In the genomic region with DNA sequence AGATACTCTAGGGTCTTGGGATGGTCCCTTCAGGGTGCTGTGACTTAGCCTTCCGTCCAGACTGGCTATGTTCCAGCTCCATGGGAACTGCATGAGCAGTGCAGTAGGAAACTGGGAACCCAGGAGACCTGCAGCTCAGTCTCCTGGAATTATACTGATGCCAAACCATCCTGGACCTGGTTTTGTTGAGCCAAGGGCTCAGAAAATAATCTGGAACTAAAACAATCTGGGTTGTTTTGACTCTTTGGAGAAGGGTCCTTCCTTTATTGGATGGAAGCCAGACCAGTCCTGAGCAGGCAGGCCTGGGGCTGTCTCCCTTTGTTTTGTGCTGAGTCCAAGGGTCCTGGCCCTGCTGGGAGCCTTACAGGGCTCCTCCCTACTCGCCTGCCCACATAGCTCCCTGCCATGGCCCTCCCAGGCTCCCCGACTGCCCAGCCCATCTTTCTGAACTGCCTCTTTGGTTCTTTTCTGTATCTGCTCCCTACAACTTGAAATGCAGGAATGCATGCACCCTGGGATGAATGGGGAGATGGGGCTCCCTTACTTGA, we compare ENCODE assay signal across 10 cellular contexts. TPM values are rescaled to one million over a fixed set of nuclear protein-coding genes. Genes with fewer than 3 reads are reported as not detected.
A peak's percentile ranks its signal among the peaks of the same experiment; 100 is the strongest.
DNase-seq lines count a peak whose midpoint lies in the region; ATAC-seq and TF ChIP-seq lines count a peak whose summit lies in the region.
"Had no signal": no experiment of that assay in that cellular context is flagged by ENCODE, and none has a peak within 500 bp of the region (broad histone marks: within the 10 kb centered on the region; RNA-seq: fewer than 3 reads in every experiment).

No MANE protein-coding gene starts in this region.

- peak overlapping the region; percentile 20 for H3K27ac Mint-ChIP-seq in activated CD8-positive, alpha-beta memory T cell treated with anti-CD3 and anti-CD28 coated beads, Interleukin-2, amount 10 ng/mL, durations not matched to agents 7 days and 5 days
- H3K27ac Mint-ChIP-seq in activated naive CD8-positive, alpha-beta T cell = peak overlapping the region; percentile 96

- H3K4me3 Mint-ChIP-seq in activated CD8-positive, alpha-beta memory T cell treated with anti-CD3 and anti-CD28 coated beads, Interleukin-2, amount 10 ng/mL, durations not matched to agents 7 days and 5 days = peak overlapping the region; percentile 92
- H3K4me3 Mint-ChIP-seq in activated naive CD8-positive, alpha-beta T cell = peak overlapping the region; percentile 95

- H3K9me3 Mint-ChIP-seq in activated CD8-positive, alpha-beta memory T cell treated with anti-CD3 and anti-CD28 coated beads, Interleukin-2, amount 10 ng/mL, durations not matched to agents 7 days and 5 days (ENCODE audit: low read depth) = no peaks in the 10 kb centered on the region
- H3K9me3 Mint-ChIP-seq in activated naive CD8-positive, alpha-beta T cell (ENCODE audit: low read depth) = no peaks in the 10 kb centered on the region

- peak overlapping the region; percentile 79 to 91 for H3K4me3 ChIP-seq in left lung
- H3K4me3 ChIP-seq in thoracic aorta = peak overlapping the region; percentile 89

- H3K4me1 Mint-ChIP-seq in activated CD8-positive, alpha-beta memory T cell treated with anti-CD3 and anti-CD28 coated beads, Interleukin-2, amount 10 ng/mL, durations not matched to agents 7 days and 5 days = peaks cover 32% of the 10 kb centered on the region
- peaks cover 54% of the 10 kb centered on the region for H3K4me1 Mint-ChIP-seq in activated naive CD8-positive, alpha-beta T cell (ENCODE audit: low read depth)

- H3K27me3 Mint-ChIP-seq in activated CD8-positive, alpha-beta memory T cell treated with anti-CD3 and anti-CD28 coated beads, Interleukin-2, amount 10 ng/mL, durations not matched to agents 7 days and 5 days = no peaks in the 10 kb centered on the region
- no peaks in the 10 kb centered on the region for H3K27me3 Mint-ChIP-seq in activated naive CD8-positive, alpha-beta T cell

- peaks cover 0 to 11% of the 10 kb centered on the region in 2 donors for H3K36me3 ChIP-seq in left lung
- H3K36me3 ChIP-seq in thoracic aorta = peaks cover 7% of the 10 kb centered on the region

- H3K9me3 ChIP-seq in left lung (no peaks in the 10 kb centered on the region), thoracic aorta (no peaks in the 10 kb centered on the region)

- H3K27me3 ChIP-seq in left lung (no peaks in the 10 kb centered on the region), thoracic aorta (replicated peaks; ENCODE audit: insufficient read depth) (no peaks in the 10 kb centered on the region)

- H3K36me3 Mint-ChIP-seq in activated CD8-positive, alpha-beta memory T cell treated with anti-CD3 and anti-CD28 coated beads, Interleukin-2, amount 10 ng/mL, durations not matched to agents 7 days and 5 days = peaks cover 9% of the 10 kb centered on the region
- peaks cover 5% of the 10 kb centered on the region for H3K36me3 Mint-ChIP-seq in activated naive CD8-positive, alpha-beta T cell

- DNase-seq in activated CD8-positive, alpha-beta memory T cell treated with anti-CD3 and anti-CD28 coated beads, Interleukin-2, amount 10 ng/mL, durations not matched to agents 7 days and 5 days = no peak
- no peak for DNase-seq in activated CD8-positive, alpha-beta memory T cell treated with anti-CD3 and anti-CD28 coated beads, Interleukin-2, amount 50 U/mL, for 4 hours
- DNase-seq in left lung (no peak), thoracic aorta (ENCODE audit: low spot score) (no peak), retina (no peak)
- DNase-seq: DMS79, NCI-H187 had no signal

- TF ChIP-seq CTCF in left lung (IDR thresholded peaks at IDR 0.05) (no peak), thoracic aorta (IDR thresholded peaks at IDR 0.05) (no peak)

- CTCF ChIA-PET in activated CD8-positive, alpha-beta memory T cell treated with anti-CD3 and anti-CD28 coated beads, Interleukin-2, amount 10 ng/mL, durations not matched to agents 7 days and 5 days (lab: Charles Lee) = interaction anchor here (1.2 to 9.4 kb wide), 5 partner anchors 10 to 184 kb away, joined by 4 to 123 read pairs (median 7); partner anchors contain the start of gene ARTN

- no peak for ATAC-seq in activated CD8-positive, alpha-beta memory T cell treated with anti-CD3 and anti-CD28 coated beads, Interleukin-2, amount 10 ng/mL, durations not matched to agents 7 days and 5 days
- no peak for ATAC-seq in left lung
- ATAC-seq in thoracic aorta (ENCODE audit: insufficient number of reproducible peaks, low FRiP score, low read depth) = no peak
- no peak for ATAC-seq in GM21737 (IDR thresholded peaks at IDR 0.05; ENCODE audit: unreplicated experiment)
- no peak for ATAC-seq in HG03039 (IDR thresholded peaks at IDR 0.05; ENCODE audit: unreplicated experiment)

- H3K4me1 ChIP-seq in left lung (peaks cover 12 to 36% of the 10 kb centered on the region in 2 donors), thoracic aorta (ENCODE audit: control insufficient read depth in 1 of 2, low read depth in 2 of 2) (peaks cover 21 to 39% of the 10 kb centered on the region in 2 donors)

- intact Hi-C loops in left lung (cut with DNase I) = no loop called here

- no peak overlapping the region for H3K27ac ChIP-seq in left lung
- H3K27ac ChIP-seq in thoracic aorta = no peak overlapping the region

RNA-seq across cellular contexts. Expression of gene IPO13, which starts 1.2 kb away (rescaled TPM):
- 10 to 100 TPM; 25.3 to 29.4 TPM for total RNA-seq in activated CD8-positive, alpha-beta memory T cell treated with anti-CD3 and anti-CD28 coated beads, Interleukin-2, amount 10 ng/mL, durations not matched to agents 7 days and 5 days
- 10 to 100 TPM; 26.8 to 33.4 TPM for total RNA-seq in left lung
- 10 to 100 TPM; 22.2 to 34.3 TPM for total RNA-seq in thoracic aorta

RNA-seq across cellular contexts. Expression of gene ARTN, which starts 14.4 kb away (rescaled TPM):
- total RNA-seq in activated CD8-positive, alpha-beta memory T cell treated with anti-CD3 and anti-CD28 coated beads, Interleukin-2, amount 10 ng/mL, durations not matched to agents 7 days and 5 days = not detected
- total RNA-seq in left lung (1 to 10 TPM; 1.8 to 2.3 TPM), thoracic aorta (1 to 10 TPM; 3.8 to 6.1 TPM)

RNA-seq across cellular contexts. Expression of gene DPH2, which starts 21.8 kb away (rescaled TPM):
- 10 to 100 TPM; 28.1 to 39.8 TPM for total RNA-seq in activated CD8-positive, alpha-beta memory T cell treated with anti-CD3 and anti-CD28 coated beads, Interleukin-2, amount 10 ng/mL, durations not matched to agents 7 days and 5 days
- total RNA-seq in left lung (10 to 100 TPM; 13.5 to 23.4 TPM), thoracic aorta (10 to 100 TPM; 21.9 to 31.4 TPM)

RNA-seq across cellular contexts. Expression of gene ATP6V0B, which starts 26.8 kb away (rescaled TPM):
- total RNA-seq in activated CD8-positive, alpha-beta memory T cell treated with anti-CD3 and anti-CD28 coated beads, Interleukin-2, amount 10 ng/mL, durations not matched to agents 7 days and 5 days = 100 to 1,000 TPM; 108 to 139 TPM
- 100 to 1,000 TPM; 176 to 239 TPM for total RNA-seq in left lung
- total RNA-seq in thoracic aorta = 100 to 1,000 TPM in 1 of 2 donors, 10 to 100 TPM in 1; 72.3 to 136 TPM

RNA-seq across cellular contexts. Expression of gene B4GALT2, which starts 31.0 kb away (rescaled TPM):
- total RNA-seq in activated CD8-positive, alpha-beta memory T cell treated with anti-CD3 and anti-CD28 coated beads, Interleukin-2, amount 10 ng/mL, durations not matched to agents 7 days and 5 days = 10 to 100 TPM; 20.1 to 25.5 TPM
- total RNA-seq in left lung = 10 to 100 TPM; 39.1 to 50.1 TPM
- total RNA-seq in thoracic aorta = 10 to 100 TPM; 34.8 to 51.6 TPM
